Comparison of ENCODE assay signal across 8 cellular contexts in the genomic region with DNA sequence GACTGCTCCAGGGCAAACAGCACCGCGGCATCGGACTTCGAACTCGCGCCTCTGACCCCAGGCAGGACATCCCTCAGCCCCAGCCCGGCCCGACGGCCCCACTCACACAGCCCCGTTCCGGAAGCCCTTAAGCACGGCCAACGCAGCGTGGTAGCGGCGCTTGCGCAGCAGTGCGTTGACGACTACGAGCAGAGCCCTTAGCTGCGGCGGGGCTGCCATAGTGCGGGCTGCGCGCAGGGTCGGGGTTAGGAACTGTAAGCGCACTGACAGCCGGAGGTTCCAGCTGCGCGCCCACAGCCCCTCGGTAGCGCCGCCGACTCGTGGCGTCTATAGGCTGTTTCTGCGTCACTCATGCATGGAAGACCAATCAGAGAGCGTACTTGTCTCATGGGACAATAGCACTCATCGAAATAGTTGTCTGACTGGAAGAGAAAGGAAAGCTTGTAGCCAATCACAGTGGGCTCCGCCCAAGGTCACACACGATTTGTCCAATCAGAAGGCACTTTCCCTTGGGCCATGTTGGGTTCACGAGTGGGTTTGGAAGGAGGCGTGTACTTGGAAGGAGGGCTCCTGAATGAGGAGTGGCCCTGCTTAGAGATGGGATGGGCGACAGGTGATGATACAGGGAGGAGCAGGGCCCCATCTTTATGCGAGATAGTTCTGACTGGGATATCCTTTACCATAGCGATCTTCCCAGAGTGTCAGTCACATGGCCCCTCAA. TPM values are rescaled to one million over a fixed set of nuclear protein-coding genes. Genes with fewer than 3 reads are reported as not detected.
A peak's percentile ranks its signal among the peaks of the same experiment; 100 is the strongest.
DNase-seq lines count a peak whose midpoint lies in the region; ATAC-seq and TF ChIP-seq lines count a peak whose summit lies in the region.

TSS of gene PXMP4 (minus strand) at position 322 of the 721 bp plus-strand sequence. CDS start at position 219, 103 bp downstream.

- H3K9me3 Mint-ChIP-seq in natural killer cell treated with Interleukin-12 subunit alpha and Interleukin-12 subunit beta and Interleukin-15 and Interleukin-18, amount 100 ng/mL, for 72 hours: no peaks in the 10 kb centered on the region

- peak within 1 kb of the TSS; percentile 88 for H3K4me3 Mint-ChIP-seq in natural killer cell treated with Interleukin-12 subunit alpha and Interleukin-12 subunit beta and Interleukin-15 and Interleukin-18, amount 100 ng/mL, for 72 hours

- peak; percentile 96 for ATAC-seq in DND-41 (ENCODE audit: insufficient read depth, low read depth)
- ATAC-seq in natural killer cell treated with Interleukin-12 subunit alpha and Interleukin-12 subunit beta and Interleukin-15 and Interleukin-18, amount 100 ng/mL, for 72 hours: peak; percentile 98 to 99
- peak; percentile 98 for ATAC-seq in stimulated activated naive CD8-positive, alpha-beta T cell treated with anti-CD3 and anti-CD28 coated beads, Interleukin-15, Interleukin-2, amounts not matched to agents 100 U/mL and 50 U/mL, for 24 hours

- no peaks in the 10 kb centered on the region for H3K36me3 Mint-ChIP-seq in natural killer cell treated with Interleukin-12 subunit alpha and Interleukin-12 subunit beta and Interleukin-15 and Interleukin-18, amount 100 ng/mL, for 72 hours

- peak within 1 kb of the TSS; percentile 82 to 85 for H3K27ac Mint-ChIP-seq in natural killer cell treated with Interleukin-12 subunit alpha and Interleukin-12 subunit beta and Interleukin-15 and Interleukin-18, amount 100 ng/mL, for 72 hours

- TF ChIP-seq CTCF in DND-41 (IDR thresholded peaks at IDR 0.05; ENCODE audit: borderline replicate concordance, extremely low read depth, low read length, poor library complexity, severe bottlenecking) (no peak), fibroblast of the aortic adventitia (IDR thresholded peaks at IDR 0.05; ENCODE audit: insufficient read depth, low read length) (no peak)

- H3K27ac ChIP-seq in DND-41 (ENCODE audit: low read length): peak within 1 kb of the TSS; percentile 70
- H3K27ac ChIP-seq in GM23248: peak within 1 kb of the TSS; percentile 33
- no peak within 1 kb of the TSS for H3K27ac ChIP-seq in Karpas-422 (ENCODE audit: low read length)

- H3K9me3 ChIP-seq in DND-41 (ENCODE audit: insufficient read depth, low read length, severe bottlenecking) (no peaks in the 10 kb centered on the region), GM23248 (ENCODE audit: low read depth) (no peaks in the 10 kb centered on the region), Karpas-422 (ENCODE audit: low read length) (no peaks in the 10 kb centered on the region)

- H3K4me3 ChIP-seq in DND-41 (ENCODE audit: low read depth in 1 of 2, low read length in 2 of 2) (peak within 1 kb of the TSS; percentile 47 to 67), GM23248 (peak within 1 kb of the TSS; percentile 81), Karpas-422 (ENCODE audit: low read length) (peak within 1 kb of the TSS; percentile 77), fibroblast of the aortic adventitia (ENCODE audit: low read depth, low read length) (peak within 1 kb of the TSS; percentile 94)

- no peaks in the 10 kb centered on the region for H3K27me3 Mint-ChIP-seq in natural killer cell treated with Interleukin-12 subunit alpha and Interleukin-12 subunit beta and Interleukin-15 and Interleukin-18, amount 100 ng/mL, for 72 hours

- H4K20me1 ChIP-seq in DND-41 (ENCODE audit: insufficient read depth, low read length): no peaks in the 10 kb centered on the region
- H4K20me1 ChIP-seq in GM23248 (ENCODE audit: insufficient read depth): no peaks in the 10 kb centered on the region
- no peaks in the 10 kb centered on the region for H4K20me1 ChIP-seq in Karpas-422 (ENCODE audit: insufficient read depth, low read depth, low read length)

- no peaks in the 10 kb centered on the region; the same call in 1 of the 2 replicates for H3K36me3 ChIP-seq in DND-41 (ENCODE audit: insufficient read depth, low read length)
- H3K36me3 ChIP-seq in GM23248 (ENCODE audit: low read depth): no peaks in the 10 kb centered on the region
- H3K36me3 ChIP-seq in Karpas-422 (ENCODE audit: insufficient read depth, low read length): no peaks in the 10 kb centered on the region

- peaks cover 17 to 23% of the 10 kb centered on the region in 2 donors for H3K4me1 Mint-ChIP-seq in natural killer cell treated with Interleukin-12 subunit alpha and Interleukin-12 subunit beta and Interleukin-15 and Interleukin-18, amount 100 ng/mL, for 72 hours (ENCODE audit: low read depth in 2 of 2)

- 4% methylated on average over 45 to 46 of the region's 46 CpGs for WGBS in GM23248 (ENCODE audit: low coverage in 1 of 2, low lambda C conversion rate in 2 of 2, missing lambda C conversion rate in 2 of 2), 2 experiments

- no peaks in the 10 kb centered on the region for H3F3A ChIP-seq in GM23248 (ENCODE audit: insufficient read depth)

- H3K9ac ChIP-seq in DND-41 (ENCODE audit: low read depth, low read length) (peak within 1 kb of the TSS; percentile 72), GM23248 (peak within 1 kb of the TSS; percentile 76), Karpas-422 (ENCODE audit: low read length) (peak within 1 kb of the TSS; percentile 72)

- peak within 1 kb of the TSS; percentile 83 for H3K4me2 ChIP-seq in DND-41 (ENCODE audit: insufficient read depth, low read length)
- H3K4me2 ChIP-seq in GM23248 (ENCODE audit: unreplicated experiment): peak within 1 kb of the TSS; percentile 64
- H3K4me2 ChIP-seq in Karpas-422 (ENCODE audit: low read depth, low read length, poor library complexity, severe bottlenecking): peak within 1 kb of the TSS; percentile 64

- peak; percentile 98 for DNase-seq in DND-41
- peak; percentile 98 for DNase-seq in GM23248
- DNase-seq in Karpas-422: peak; percentile 95
- DNase-seq in SHP77 (lab: John Stamatoyannopoulos, UW): peak; percentile 98 to 99
- DNase-seq in activated effector memory CD4-positive, alpha-beta T cell treated with Interleukin-2 at 50 U/mL for 16 hours: peak; percentile 85
- DNase-seq in fibroblast of the aortic adventitia (ENCODE audit: low read depth): peak; percentile 99
- DNase-seq in natural killer cell treated with Interleukin-12 subunit alpha and Interleukin-12 subunit beta and Interleukin-15 and Interleukin-18, amount 100 ng/mL, for 72 hours (ENCODE audit: low spot score): peak; percentile 93
- peak; percentile 80 for DNase-seq in stimulated activated naive CD8-positive, alpha-beta T cell treated with anti-CD3 and anti-CD28 coated beads, Interleukin-15, Interleukin-2, amounts not matched to agents 100 U/mL and 50 U/mL, for 24 hours

- H3K9me2 ChIP-seq in GM23248 (ENCODE audit: insufficient read depth) (no peaks in the 10 kb centered on the region), Karpas-422 (replicated peaks; ENCODE audit: insufficient read depth, low read length) (no peaks in the 10 kb centered on the region)

- H3K79me2 ChIP-seq in DND-41 (ENCODE audit: insufficient read depth, low read length): peaks cover 18% of the 10 kb centered on the region
- 0 out of 2 replicates have a peak, but pooled peaks cover 8% of the 10 kb centered on the region for H3K79me2 ChIP-seq in GM23248 (ENCODE audit: insufficient read depth)
- H3K79me2 ChIP-seq in Karpas-422 (ENCODE audit: low read length): 0 out of 2 replicates have a peak, but pooled peaks cover 6% of the 10 kb centered on the region

- H3K4me1 ChIP-seq in DND-41 (ENCODE audit: insufficient read depth, low read length) (peaks cover 26% of the 10 kb centered on the region), GM23248 (ENCODE audit: insufficient read depth) (no peaks in the 10 kb centered on the region), Karpas-422 (ENCODE audit: low read length) (peaks cover 10% of the 10 kb centered on the region)

- H3K27me3 ChIP-seq in DND-41 (ENCODE audit: insufficient read depth, low read length, poor library complexity) (no peaks in the 10 kb centered on the region), GM23248 (replicated peaks; ENCODE audit: insufficient read depth) (no peaks in the 10 kb centered on the region), Karpas-422 (ENCODE audit: low read length) (no peaks in the 10 kb centered on the region)

- in situ Hi-C loops in GM23248 (cut with MboI): no loop called here

- H2AFZ ChIP-seq in DND-41 (ENCODE audit: low read depth, low read length): peak within 1 kb of the TSS; percentile 92
- H2AFZ ChIP-seq in GM23248: peak within 1 kb of the TSS; percentile 90
- no peak within 1 kb of the TSS; the same call in 1 of the 2 replicates for H2AFZ ChIP-seq in Karpas-422 (ENCODE audit: low read length)

RNA-seq across cellular contexts. Expression of gene PXMP4, which starts in this region (rescaled TPM):
- total RNA-seq in GM23248 (2014; rRNA removed; shearing (Covaris generic)): 5.9 and 14.3 TPM in 2 replicates
- polyA plus RNA-seq in GM23248 (2016; fragmentation: Nextera tagmentation; extraction: Ambion mirVana): 14.1 and 16.4 TPM in 2 replicates
- 3.8 and 4.7 TPM in 2 replicates for total RNA-seq in Karpas-422 (2014; rRNA removed; shearing (Covaris generic); ENCODE audit: low replicate concordance)
- total RNA-seq in fibroblast of the aortic adventitia (ENCODE audit: low replicate concordance): 2.7 and 7.6 TPM in 2 replicates
- total RNA-seq in natural killer cell treated with Interleukin-12 subunit alpha and Interleukin-12 subunit beta and Interleukin-15 and Interleukin-18, amount 100 ng/mL, for 72 hours: 1 to 10 TPM; 6.9 to 9.3 TPM
